29 cellular contexts compared by ENCODE assay signal in genomic region chr17:6482105-6482455, GRCh38. TPM values are rescaled to one million over a fixed set of nuclear protein-coding genes. Genes with fewer than 3 reads are reported as not detected.
"Had no signal": no experiment of that assay in that cellular context is flagged by ENCODE, and none has a peak within 500 bp of the region (broad histone marks: within the 10 kb centered on the region; RNA-seq: fewer than 3 reads in every experiment).

No MANE protein-coding gene starts in this region.

- H3K27me3 Mint-ChIP-seq: stimulated activated naive CD8-positive, alpha-beta T cell treated with anti-CD3 and anti-CD28 coated beads, Interleukin-15, Interleukin-2, amounts not matched to agents 100 ng/mL and 50 ng/mL, for 24 hours had no signal

- H3K4me1 ChIP-seq: heart left ventricle, left ventricle myocardium inferior, right atrium auricular region, right lobe of liver, tibial nerve had no signal

- H3K4me1 Mint-ChIP-seq: naive B cell; natural killer cell; stimulated activated naive B cell treated with anti-CD40 and anti-IgM and Interleukin-4, amounts not matched to agents 10 μg/mL and 1 μg/mL and 100 μg/mL, for 72 hours had no signal

- H3K4me3 ChIP-seq: heart left ventricle, left ventricle myocardium inferior, lung, ovary, right atrium auricular region, right lobe of liver, smooth muscle cell, tibial nerve, upper lobe of left lung had no signal

- ATAC-seq: heart left ventricle; natural killer cell; right lobe of liver; stimulated activated naive B cell treated with anti-CD40 and anti-IgM and Interleukin-4, amounts not matched to agents 10 μg/mL and 1 μg/mL and 100 μg/mL, for 72 hours had no signal

- DNase-seq: heart left ventricle; islet precursor cell; left ventricle myocardium inferior; mesendoderm; naive B cell; natural killer cell; nephron progenitor cell; ovary; right lobe of liver; stimulated activated CD4-positive, alpha-beta T cell treated with anti-CD3 and anti-CD28 coated beads, Interleukin-1b, Interleukin-23, amount 100 ng/mL, for 48 hours; stimulated activated CD4-positive, alpha-beta T cell treated with anti-CD3 and anti-CD28 coated beads, Interleukin-4, amount 100 ng/mL, for 1 hour; stimulated activated naive B cell treated with anti-CD40 and anti-IgM and Interleukin-4, amounts not matched to agents 10 μg/mL and 1 μg/mL and 100 μg/mL, for 72 hours; substantia nigra; upper lobe of left lung had no signal

- H3K27me3 ChIP-seq: ovary, right atrium auricular region, right lobe of liver, tibial nerve, upper lobe of left lung had no signal

- H3K36me3 Mint-ChIP-seq: mesothelial cell of epicardium; naive B cell; natural killer cell; stimulated activated naive B cell treated with anti-CD40 and anti-IgM and Interleukin-4, amounts not matched to agents 10 μg/mL and 1 μg/mL and 100 μg/mL, for 72 hours had no signal

- H3K36me3 ChIP-seq: heart left ventricle, left ventricle myocardium inferior, ovary, right atrium auricular region, right lobe of liver, upper lobe of left lung had no signal

- H3K27ac ChIP-seq: heart left ventricle, left ventricle myocardium inferior, ovary, right atrium auricular region, right lobe of liver, tibial nerve, upper lobe of left lung had no signal

- H3K9me3 ChIP-seq: heart left ventricle, left ventricle myocardium inferior, ovary, right atrium auricular region, right lobe of liver, tibial nerve, upper lobe of left lung had no signal

- H3K9me3 Mint-ChIP-seq: mesothelial cell of epicardium; naive B cell; natural killer cell; nephron progenitor cell; stimulated activated naive B cell treated with anti-CD40 and anti-IgM and Interleukin-4, amounts not matched to agents 10 μg/mL and 1 μg/mL and 100 μg/mL, for 72 hours; stimulated activated naive CD8-positive, alpha-beta T cell treated with anti-CD3 and anti-CD28 coated beads, Interleukin-15, Interleukin-2, amounts not matched to agents 100 ng/mL and 50 ng/mL, for 24 hours had no signal

- H3K4me3 Mint-ChIP-seq: mesothelial cell of epicardium; naive B cell; natural killer cell; nephron progenitor cell; stimulated activated naive B cell treated with anti-CD40 and anti-IgM and Interleukin-4, amounts not matched to agents 10 μg/mL and 1 μg/mL and 100 μg/mL, for 72 hours; stimulated activated naive CD8-positive, alpha-beta T cell treated with anti-CD3 and anti-CD28 coated beads, Interleukin-15, Interleukin-2, amounts not matched to agents 100 ng/mL and 50 ng/mL, for 24 hours had no signal

- H3K27ac Mint-ChIP-seq: mesothelial cell of epicardium; natural killer cell; nephron progenitor cell; progenitor cell of endocrine pancreas; stimulated activated naive B cell treated with anti-CD40 and anti-IgM and Interleukin-4, amounts not matched to agents 10 μg/mL and 1 μg/mL and 100 μg/mL, for 72 hours; stimulated activated naive CD8-positive, alpha-beta T cell treated with anti-CD3 and anti-CD28 coated beads, Interleukin-15, Interleukin-2, amounts not matched to agents 100 ng/mL and 50 ng/mL, for 24 hours had no signal

RNA-seq across cellular contexts. Expression of gene PIMREG, which starts 37.8 kb away (rescaled TPM):
- total RNA-seq: mononuclear cell had no signal

RNA-seq across cellular contexts. Expression of gene AIPL1, which starts 47.2 kb away (rescaled TPM):
- total RNA-seq: heart left ventricle, kidney epithelial cell, left ventricle myocardium inferior, lower leg skin, lung, mesothelial cell of epicardium, natural killer cell, omental fat pad, ovary, progenitor cell of endocrine pancreas, pulmonary artery endothelial cell, renal cortical epithelial cell, right atrium auricular region, right lobe of liver, skeletal muscle tissue, smooth muscle cell, temporal lobe, tibial nerve, upper lobe of left lung had no signal
- polyA plus RNA-seq: heart left ventricle, lung, ovary, smooth muscle cell had no signal
